ENCODE assay signal across 8 cellular contexts in genomic region chr10:96512524-96512991, GRCh38. TPM values are rescaled to one million over a fixed set of nuclear protein-coding genes. Genes with fewer than 3 reads are reported as not detected.
DNase-seq lines count a peak whose midpoint lies in the region; ATAC-seq lines count a peak whose summit lies in the region.

No MANE protein-coding gene starts in this region.

- POLR2A ChIA-PET in T-cell (lab: Charles Lee), result no interaction called here

- no peak overlapping the region for H3K27ac Mint-ChIP-seq in T-cell
- no peak overlapping the region for H3K27ac Mint-ChIP-seq in naive B cell

- no peaks in the 10 kb centered on the region for H3K9me3 Mint-ChIP-seq in T-cell
- H3K9me3 Mint-ChIP-seq in naive B cell, result no peaks in the 10 kb centered on the region

- DNase-seq in NCI-H1436 (lab: John Stamatoyannopoulos, UW) (peak; percentile 5), NCI-H1436 treated with DMSO at 0.1 percent for 48 hours (lab: John Stamatoyannopoulos, UW) (no peak), T-cell (peak in 1 of 34 experiments; percentile 15), naive B cell (peak; percentile 1), Kasumi-1 (lab: John Stamatoyannopoulos, UW) (no peak), RKO (ENCODE audit: low spot score) (no peak)

- H3K27me3 Mint-ChIP-seq in T-cell (peaks cover 30 to 38% of the 10 kb centered on the region in 2 donors), naive B cell (peaks cover 8 to 28% (median 20%) of the 10 kb centered on the region in 3 donors)

- ATAC-seq in T-cell (replicated peaks in 1 of 4), result no peak
- ATAC-seq in esophagus mucosa, result peak; percentile 19
- ATAC-seq in naive B cell (ENCODE audit: low read depth in 2 of 2), result no peak
- no peak for ATAC-seq in GM18520 (IDR thresholded peaks at IDR 0.05; ENCODE audit: unreplicated experiment)

- H3K4me1 Mint-ChIP-seq in T-cell (peaks cover 23 to 26% (median 23%) of the 10 kb centered on the region in 3 donors), naive B cell (peaks cover 20 to 31% (median 21%) of the 10 kb centered on the region in 3 donors)

- H3K4me3 Mint-ChIP-seq in T-cell (peak overlapping the region; percentile 64 to 83 (median 65)), naive B cell (peak overlapping the region; percentile 81 to 91 (median 87))

- CTCF ChIA-PET in T-cell (lab: Charles Lee), result interaction anchor here in 1 of 2 donors (0.6 kb wide), 1 partner anchor 283 kb away, joined by 4 read pairs; no protein-coding TSS in a partner anchor

- H3K36me3 Mint-ChIP-seq in T-cell (no peaks in the 10 kb centered on the region), naive B cell (no peaks in the 10 kb centered on the region)

RNA-seq across cellular contexts. Expression of gene TLL2, which starts 1.2 kb away (rescaled TPM):
- total RNA-seq in T-cell (under 1 TPM in 3 of 5 donors, not detected in 2; 0.15 to 0.32 (median 0.23) TPM), esophagus mucosa (0.12 TPM)
- polyA plus RNA-seq in naive B cell (ENCODE audit: low read depth in 6 of 6), result under 1 TPM in 4 of 6 donors, not detected in 2; 0.03 to 0.77 (median 0.32) TPM

Comparison
In these comparisons a context has a peak if more than half of its experiments do, and no peak if none do; other contexts are left out.
1. DNase-seq: peak in NCI-H1436 (single experiment) and naive B cell (single experiment); none in NCI-H1436 treated with DMSO at 0.1 percent for 48 hours (single experiment), Kasumi-1 (0 of 2) and RKO (single experiment).